Comparison of ENCODE assay signal across 13 cellular contexts in genomic region chr9:2086971-2087370, GRCh38.
DNase-seq lines count a peak whose midpoint lies in the region; ATAC-seq lines count a peak whose summit lies in the region.
"Had no signal": no experiment of that assay in that cellular context is flagged by ENCODE, and none has a peak within 500 bp of the region (broad histone marks: within the 10 kb centered on the region; RNA-seq: fewer than 3 reads in every experiment).

No MANE protein-coding gene starts in this region.

- intact Hi-C loops in Right ventricle myocardium inferior (cut with DNase I) = loop anchor here (5.0 kb wide), 2 partner anchors 70 to 380 kb away; partner anchors contain the start of gene SMARCA2

- H3K4me3 Mint-ChIP-seq in activated CD8-positive, alpha-beta memory T cell treated with anti-CD3 and anti-CD28 coated beads, Interleukin-2, amount 10 ng/mL, durations not matched to agents 7 days and 5 days = no peak overlapping the region
- no peak overlapping the region for H3K4me3 Mint-ChIP-seq in stimulated activated naive B cell treated with anti-CD40 and anti-IgM and Interleukin-4, amounts not matched to agents 10 μg/mL and 1 μg/mL and 100 μg/mL, for 72 hours
- H3K4me3 Mint-ChIP-seq: mesothelial cell of epicardium had no signal

- no peak for DNase-seq in activated CD8-positive, alpha-beta memory T cell treated with anti-CD3 and anti-CD28 coated beads, Interleukin-2, amount 10 ng/mL, durations not matched to agents 7 days and 5 days
- DNase-seq in activated CD8-positive, alpha-beta memory T cell treated with anti-CD3 and anti-CD28 coated beads, Interleukin-2, amount 50 U/mL, for 48 hours = no peak
- DNase-seq in stimulated activated naive B cell treated with anti-CD40 and anti-IgM and Interleukin-4, amounts not matched to agents 10 μg/mL and 1 μg/mL and 100 μg/mL, for 72 hours = no peak
- DNase-seq in Right ventricle myocardium inferior (ENCODE audit: missing footprints) = no peak
- no peak for DNase-seq in OCI-M1 (lab: John Stamatoyannopoulos, UW)
- no peak for DNase-seq in NCI-H82 treated with DMSO at 0.1 percent for 48 hours (lab: John Stamatoyannopoulos, UW; ENCODE audit: unreplicated experiment)
- DNase-seq: heart right ventricle, kidney, NCI-H1436 treated with DMSO at 0.1 percent for 48 hours had no signal

- ATAC-seq in activated CD8-positive, alpha-beta memory T cell treated with anti-CD3 and anti-CD28 coated beads, Interleukin-2, amount 10 ng/mL, durations not matched to agents 7 days and 5 days = peak; percentile 27
- ATAC-seq in GM19397 (IDR thresholded peaks at IDR 0.05; ENCODE audit: unreplicated experiment) (peak; percentile 55), HG03039 (IDR thresholded peaks at IDR 0.05; ENCODE audit: unreplicated experiment) (peak; percentile 40), Right ventricle myocardium inferior (no peak)
- peak; percentile 53 to 67 for ATAC-seq in stimulated activated naive B cell treated with anti-CD40 and anti-IgM and Interleukin-4, amounts not matched to agents 10 μg/mL and 1 μg/mL and 100 μg/mL, for 72 hours (replicated peaks)

- peaks cover 71% of the 10 kb centered on the region for H3K36me3 Mint-ChIP-seq in activated CD8-positive, alpha-beta memory T cell treated with anti-CD3 and anti-CD28 coated beads, Interleukin-2, amount 10 ng/mL, durations not matched to agents 7 days and 5 days
- H3K36me3 Mint-ChIP-seq in stimulated activated naive B cell treated with anti-CD40 and anti-IgM and Interleukin-4, amounts not matched to agents 10 μg/mL and 1 μg/mL and 100 μg/mL, for 72 hours = peaks cover 38 to 79% of the 10 kb centered on the region in 2 donors

- H3K9me3 Mint-ChIP-seq in activated CD8-positive, alpha-beta memory T cell treated with anti-CD3 and anti-CD28 coated beads, Interleukin-2, amount 10 ng/mL, durations not matched to agents 7 days and 5 days (ENCODE audit: low read depth) = no peaks in the 10 kb centered on the region
- no peaks in the 10 kb centered on the region for H3K9me3 Mint-ChIP-seq in stimulated activated naive B cell treated with anti-CD40 and anti-IgM and Interleukin-4, amounts not matched to agents 10 μg/mL and 1 μg/mL and 100 μg/mL, for 72 hours
- H3K9me3 Mint-ChIP-seq: CD4-positive, CD25-positive, alpha-beta regulatory T cell; mesothelial cell of epicardium had no signal

- peaks cover 20% of the 10 kb centered on the region for H3K4me1 Mint-ChIP-seq in activated CD8-positive, alpha-beta memory T cell treated with anti-CD3 and anti-CD28 coated beads, Interleukin-2, amount 10 ng/mL, durations not matched to agents 7 days and 5 days
- H3K4me1 Mint-ChIP-seq in stimulated activated naive B cell treated with anti-CD40 and anti-IgM and Interleukin-4, amounts not matched to agents 10 μg/mL and 1 μg/mL and 100 μg/mL, for 72 hours = peaks cover 9 to 11% of the 10 kb centered on the region in 2 donors

- CTCF ChIA-PET in activated CD8-positive, alpha-beta memory T cell treated with anti-CD3 and anti-CD28 coated beads, Interleukin-2, amount 10 ng/mL, durations not matched to agents 7 days and 5 days (lab: Charles Lee) = interaction anchor here (0.6 to 1.5 kb wide), 14 partner anchors 14 to 208 kb away, joined by 3 to 7 read pairs (median 3); partner anchors contain the start of gene SMARCA2

- H3K27ac Mint-ChIP-seq in activated CD8-positive, alpha-beta memory T cell treated with anti-CD3 and anti-CD28 coated beads, Interleukin-2, amount 10 ng/mL, durations not matched to agents 7 days and 5 days = no peak overlapping the region
- peak overlapping the region; percentile 81 for H3K27ac Mint-ChIP-seq in stimulated activated naive B cell treated with anti-CD40 and anti-IgM and Interleukin-4, amounts not matched to agents 10 μg/mL and 1 μg/mL and 100 μg/mL, for 72 hours
- H3K27ac Mint-ChIP-seq: mesothelial cell of epicardium had no signal

- H3K27me3 Mint-ChIP-seq in activated CD8-positive, alpha-beta memory T cell treated with anti-CD3 and anti-CD28 coated beads, Interleukin-2, amount 10 ng/mL, durations not matched to agents 7 days and 5 days = no peaks in the 10 kb centered on the region
- H3K27me3 Mint-ChIP-seq in stimulated activated naive B cell treated with anti-CD40 and anti-IgM and Interleukin-4, amounts not matched to agents 10 μg/mL and 1 μg/mL and 100 μg/mL, for 72 hours = no peaks in the 10 kb centered on the region
- H3K27me3 Mint-ChIP-seq: CD4-positive, CD25-positive, alpha-beta regulatory T cell had no signal
